31 cellular contexts compared by ENCODE assay signal in the genomic region with DNA sequence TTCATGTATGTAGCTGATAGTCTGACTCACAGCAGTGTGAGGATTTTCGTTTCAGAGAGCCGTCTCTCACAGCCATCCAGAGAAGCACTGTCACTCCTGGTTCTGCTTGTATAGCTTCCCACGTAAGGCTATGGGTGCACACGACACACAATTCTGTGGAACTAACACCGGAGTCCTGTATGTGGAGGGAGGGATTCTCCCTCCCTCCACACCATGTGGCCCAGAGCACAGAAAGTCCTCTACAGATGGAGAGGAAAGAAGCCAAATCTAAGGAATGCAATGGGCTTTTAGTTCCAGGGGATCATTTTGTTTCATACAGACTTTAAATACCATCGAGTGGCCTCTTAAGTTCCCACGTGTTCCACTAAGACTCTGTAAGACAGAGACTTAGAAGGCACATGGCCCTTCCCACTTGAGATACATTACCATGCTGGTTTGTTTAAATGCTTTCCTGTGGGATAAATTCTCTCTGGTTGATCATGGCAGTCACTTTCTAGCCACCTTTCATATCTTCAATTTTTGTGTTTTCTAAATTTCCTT.
A peak's percentile ranks its signal among the peaks of the same experiment; 100 is the strongest.
DNase-seq lines count a peak whose midpoint lies in the region; ATAC-seq and TF ChIP-seq lines count a peak whose summit lies in the region.
"Had no signal": no experiment of that assay in that cellular context is flagged by ENCODE, and none has a peak within 500 bp of the region (broad histone marks: within the 10 kb centered on the region; RNA-seq: fewer than 3 reads in every experiment).

No MANE protein-coding gene starts in this region.

- H3K36me3 Mint-ChIP-seq in dendritic cell treated with granulocyte-macrophage colony-stimulating factor and Interleukin-4, amounts not matched to agents 40 ng/mL and 50 ng/mL, for 4 days (ENCODE audit: low read depth), result no peaks in the 10 kb centered on the region
- no peaks in the 10 kb centered on the region for H3K36me3 Mint-ChIP-seq in osteocyte (ENCODE audit: unreplicated experiment)
- H3K36me3 Mint-ChIP-seq in activated T-cell treated with anti-CD3 and anti-CD28 coated beads, Interleukin-2, amount 50 U/mL, for 4 hours (ENCODE audit: insufficient read depth), result no peaks in the 10 kb centered on the region
- H3K36me3 Mint-ChIP-seq: activated naive CD4-positive, alpha-beta T cell treated with anti-CD3 and anti-CD28 coated beads, Interleukin-2, amount 50 U/mL, for 24 hours; CD8-positive, alpha-beta memory T cell; stimulated activated naive B cell treated with anti-CD40 and anti-IgM and Interleukin-4, amounts not matched to agents 10 μg/mL and 1 μg/mL and 100 μg/mL, for 72 hours had no signal

- no peak overlapping the region for H3K4me3 Mint-ChIP-seq in dendritic cell treated with granulocyte-macrophage colony-stimulating factor and Interleukin-4, amounts not matched to agents 40 ng/mL and 50 ng/mL, for 4 days
- H3K4me3 Mint-ChIP-seq in osteocyte (ENCODE audit: unreplicated experiment), result no peak overlapping the region
- H3K4me3 Mint-ChIP-seq in activated T-cell treated with anti-CD3 and anti-CD28 coated beads, Interleukin-2, amount 50 U/mL, for 4 hours, result no peak overlapping the region
- H3K4me3 Mint-ChIP-seq: activated CD4-positive, alpha-beta memory T cell treated with anti-CD3 and anti-CD28 coated beads, Interleukin-2, amount 10 ng/mL, durations not matched to agents 7 days and 5 days; activated naive CD4-positive, alpha-beta T cell treated with anti-CD3 and anti-CD28 coated beads, Interleukin-2, amount 50 U/mL, for 24 hours; activated T-helper 17 cell treated with anti-CD3 and anti-CD28 coated beads, Interleukin-2, amount 50 U/mL, for 72 hours; B cell; CD8-positive, alpha-beta memory T cell; stimulated activated naive B cell treated with anti-CD40 and anti-IgM and Interleukin-4, amounts not matched to agents 10 μg/mL and 1 μg/mL and 100 μg/mL, for 72 hours; T-helper 2 cell treated with Interferon-gamma antibody and Interleukin-4, amounts not matched to agents 5 μg/mL and 100 μg/mL, for 36 hours had no signal

- peaks cover 39% of the 10 kb centered on the region for H3K4me1 Mint-ChIP-seq in dendritic cell treated with granulocyte-macrophage colony-stimulating factor and Interleukin-4, amounts not matched to agents 40 ng/mL and 50 ng/mL, for 4 days (ENCODE audit: low read depth)
- H3K4me1 Mint-ChIP-seq in osteocyte (ENCODE audit: unreplicated experiment), result peaks cover 43% of the 10 kb centered on the region
- H3K4me1 Mint-ChIP-seq in activated T-cell treated with anti-CD3 and anti-CD28 coated beads, Interleukin-2, amount 50 U/mL, for 4 hours (ENCODE audit: low read depth), result no peaks in the 10 kb centered on the region
- H3K4me1 Mint-ChIP-seq: activated CD4-positive, alpha-beta memory T cell treated with anti-CD3 and anti-CD28 coated beads, Interleukin-2, amount 10 ng/mL, durations not matched to agents 7 days and 5 days; activated naive CD4-positive, alpha-beta T cell treated with anti-CD3 and anti-CD28 coated beads, Interleukin-2, amount 50 U/mL, for 24 hours; CD8-positive, alpha-beta memory T cell had no signal

- TF ChIP-seq CTCF in AG10803 (conservative IDR thresholded peaks at IDR 0.05; ENCODE audit: low read length), result no peak
- no peak for TF ChIP-seq CTCF in osteocyte (IDR thresholded peaks at IDR 0.05)

- intact Hi-C loops in dendritic cell treated with granulocyte-macrophage colony-stimulating factor and Interleukin-4, amounts not matched to agents 40 ng/mL and 50 ng/mL, for 4 days (cut with micrococcal nuclease), result no loop called here

- H3K27me3 Mint-ChIP-seq in dendritic cell treated with granulocyte-macrophage colony-stimulating factor and Interleukin-4, amounts not matched to agents 40 ng/mL and 50 ng/mL, for 4 days, result no peaks in the 10 kb centered on the region
- H3K27me3 Mint-ChIP-seq in osteocyte (ENCODE audit: unreplicated experiment), result no peaks in the 10 kb centered on the region
- no peaks in the 10 kb centered on the region for H3K27me3 Mint-ChIP-seq in activated T-cell treated with anti-CD3 and anti-CD28 coated beads, Interleukin-2, amount 50 U/mL, for 4 hours (ENCODE audit: low read depth)
- H3K27me3 Mint-ChIP-seq: B cell, progenitor cell of endocrine pancreas had no signal

- no peak for ATAC-seq in activated T-cell treated with anti-CD3 and anti-CD28 coated beads, Interleukin-2, amount 50 U/mL, for 4 hours
- ATAC-seq in HG02623 (IDR thresholded peaks at IDR 0.05; ENCODE audit: unreplicated experiment), result no peak
- ATAC-seq: activated T-helper 17 cell treated with anti-CD3 and anti-CD28 coated beads, Interleukin-2, amount 50 U/mL, for 72 hours; left lobe of liver; stimulated activated naive B cell treated with anti-CD40 and anti-IgM and Interleukin-4, amounts not matched to agents 10 μg/mL and 1 μg/mL and 100 μg/mL, for 72 hours had no signal

- no peaks in the 10 kb centered on the region for H3K9me3 Mint-ChIP-seq in dendritic cell treated with granulocyte-macrophage colony-stimulating factor and Interleukin-4, amounts not matched to agents 40 ng/mL and 50 ng/mL, for 4 days
- H3K9me3 Mint-ChIP-seq in osteocyte (ENCODE audit: unreplicated experiment), result no peaks in the 10 kb centered on the region
- H3K9me3 Mint-ChIP-seq in activated T-cell treated with anti-CD3 and anti-CD28 coated beads, Interleukin-2, amount 50 U/mL, for 4 hours, result no peaks in the 10 kb centered on the region
- H3K9me3 Mint-ChIP-seq: activated naive CD4-positive, alpha-beta T cell treated with anti-CD3 and anti-CD28 coated beads, Interleukin-2, amount 50 U/mL, for 24 hours; stimulated activated naive B cell treated with anti-CD40 and anti-IgM and Interleukin-4, amounts not matched to agents 10 μg/mL and 1 μg/mL and 100 μg/mL, for 72 hours; T-helper 2 cell treated with Interferon-gamma antibody and Interleukin-4, amounts not matched to agents 5 μg/mL and 100 μg/mL, for 36 hours had no signal

- H3K4me3 ChIP-seq in AG10803 (ENCODE audit: low read length), result no peak overlapping the region
- H3K4me3 ChIP-seq: breast epithelium, sigmoid colon, vagina had no signal

- peak overlapping the region; percentile 44 for H3K27ac Mint-ChIP-seq in dendritic cell treated with granulocyte-macrophage colony-stimulating factor and Interleukin-4, amounts not matched to agents 40 ng/mL and 50 ng/mL, for 4 days
- peak overlapping the region; percentile 57 for H3K27ac Mint-ChIP-seq in osteocyte (ENCODE audit: unreplicated experiment)
- H3K27ac Mint-ChIP-seq: activated CD4-positive, alpha-beta memory T cell treated with anti-CD3 and anti-CD28 coated beads, Interleukin-2, amount 10 ng/mL, durations not matched to agents 7 days and 5 days; activated naive CD4-positive, alpha-beta T cell treated with anti-CD3 and anti-CD28 coated beads, Interleukin-2, amount 50 U/mL, for 24 hours; activated T-helper 17 cell treated with anti-CD3 and anti-CD28 coated beads, Interleukin-2, amount 50 U/mL, for 72 hours; B cell; CD8-positive, alpha-beta memory T cell; progenitor cell of endocrine pancreas; stimulated activated naive B cell treated with anti-CD40 and anti-IgM and Interleukin-4, amounts not matched to agents 10 μg/mL and 1 μg/mL and 100 μg/mL, for 72 hours; T-helper 2 cell treated with Interferon-gamma antibody and Interleukin-4, amounts not matched to agents 5 μg/mL and 100 μg/mL, for 36 hours had no signal

- DNase-seq in AG10803 (ENCODE audit: low read depth), result peak; percentile 58
- peak; percentile 94 to 95 for DNase-seq in NCI-H524 (lab: John Stamatoyannopoulos, UW)
- no peak for DNase-seq in osteocyte (ENCODE audit: extremely low spot score, unreplicated experiment)
- no peak for DNase-seq in COLO829 (ENCODE audit: low spot score)
- no peak for DNase-seq in NCI-H2107 treated with DMSO at 0.1 percent for 48 hours (lab: John Stamatoyannopoulos, UW; ENCODE audit: unreplicated experiment)
- no peak for DNase-seq in activated T-cell treated with anti-CD3 and anti-CD28 coated beads, Interleukin-2, amount 50 U/mL, for 4 hours
- DNase-seq: activated CD4-positive, alpha-beta memory T cell treated with anti-CD3 and anti-CD28 coated beads, Interleukin-2, amount 10 ng/mL, durations not matched to agents 7 days and 5 days; activated CD4-positive, alpha-beta T cell treated with anti-CD3 and anti-CD28 coated beads for 1 hour; activated CD8-positive, alpha-beta memory T cell treated with anti-CD3 and anti-CD28 coated beads, Interleukin-2, amount 50 U/mL, for 4 hours; CD8-positive, alpha-beta memory T cell; DMS 273 treated with DMSO at 0.1 percent for 48 hours; effector CD8-positive, alpha-beta T cell; EL; Karpas-422; mesendoderm; NCI-H1417; NCI-H2029; NCI-H2227 treated with DMSO at 0.1 percent for 48 hours; SIG-M5; sigmoid colon; stimulated activated naive B cell treated with anti-CD40 and anti-IgM and Interleukin-4, amounts not matched to agents 10 μg/mL and 1 μg/mL and 100 μg/mL, for 72 hours had no signal

Comparison
In these comparisons a context has a peak if more than half of its experiments do, and no peak if none do; other contexts are left out.
1. DNase-seq: peak in AG10803 (single experiment) and NCI-H524 (2 of 2); none in osteocyte (single experiment), COLO829 (single experiment), NCI-H2107 treated with DMSO at 0.1 percent for 48 hours (single experiment) and activated T-cell treated with anti-CD3 and anti-CD28 coated beads, Interleukin-2, amount 50 U/mL, for 4 hours (single experiment).